Comparison of ENCODE assay signal across 8 cellular contexts in the genomic region with DNA sequence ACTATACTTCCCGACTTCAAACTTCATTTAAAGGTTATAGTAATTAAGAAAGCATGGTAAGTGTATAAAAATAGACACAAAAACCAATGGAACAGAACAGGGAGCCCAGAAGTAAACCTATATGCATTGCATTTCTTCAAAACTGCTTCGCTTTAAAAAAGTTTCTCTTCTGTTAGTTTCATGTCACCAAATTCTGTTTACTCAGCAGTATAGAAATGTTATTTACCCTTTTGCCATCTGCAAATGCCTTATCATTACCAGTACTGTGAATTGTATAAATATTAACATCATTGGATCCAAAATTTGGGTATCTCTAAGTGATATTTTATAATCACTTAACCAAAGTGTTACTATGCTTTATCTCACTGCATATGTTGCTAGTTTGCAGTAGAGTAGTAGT.
"Had no signal": no experiment of that assay in that cellular context is flagged by ENCODE, and none has a peak within 500 bp of the region (broad histone marks: within the 10 kb centered on the region; RNA-seq: fewer than 3 reads in every experiment).

No MANE protein-coding gene starts in this region.

- H3K27ac Mint-ChIP-seq: GM23338, H9 had no signal

- H3K9ac ChIP-seq: KMS-11 had no signal

- DNase-seq: H9, HCEC 1CT, KBM-7 had no signal

- H3K4me3 Mint-ChIP-seq: GM23338, H9 had no signal

- ATAC-seq: GM23338 had no signal

- H2AFZ ChIP-seq: GM23338 had no signal

- FAIRE-seq: H1, H54, HTR-8/SVneo had no signal

- H3K4me2 ChIP-seq: GM23338, KMS-11 had no signal

- H3K27ac ChIP-seq: KMS-11 had no signal

- H3K9me3 Mint-ChIP-seq: GM23338, H9 had no signal

- H3K4me3 ChIP-seq: GM23338 had no signal
